In genomic region chr7:133345690-133346421, GRCh38 we compare ENCODE assay signal across 21 cellular contexts.
"Had no signal": no experiment of that assay in that cellular context is flagged by ENCODE, and none has a peak within 500 bp of the region (broad histone marks: within the 10 kb centered on the region; RNA-seq: fewer than 3 reads in every experiment).

No MANE protein-coding gene starts in this region.

- H3K4me1 Mint-ChIP-seq: neural crest cell had no signal

- H3K27me3 Mint-ChIP-seq: activated naive CD8-positive, alpha-beta T cell treated with anti-CD3 and anti-CD28 coated beads for 36 hours; activated T-cell treated with anti-CD3 and anti-CD28 coated beads, Interleukin-2, amount 50 U/mL, for 24 hours; activated T-helper 17 cell treated with anti-CD3 and anti-CD28 coated beads, Interleukin-2, amount 50 U/mL, for 72 hours; central memory CD8-positive, alpha-beta T cell; naive B cell; type B pancreatic cell had no signal

- DNase-seq: activated CD8-positive, alpha-beta memory T cell treated with anti-CD3 and anti-CD28 coated beads for 24 hours; activated CD8-positive, alpha-beta memory T cell treated with anti-CD3 and anti-CD28 coated beads, Interleukin-2, amount 50 U/mL, for 4 hours; activated naive CD4-positive, alpha-beta T cell; activated naive CD8-positive, alpha-beta T cell treated with anti-CD3 and anti-CD28 coated beads for 36 hours; activated T-cell treated with anti-CD3 and anti-CD28 coated beads, Interleukin-2, amount 50 U/mL, for 24 hours; effector memory CD4-positive, alpha-beta T cell; foreskin keratinocyte; left colon; lower lobe of right lung; naive B cell; stimulated activated CD4-positive, alpha-beta T cell treated with anti-CD3 and anti-CD28 coated beads, Interleukin-2, amount 100 ng/mL, for 48 hours; stimulated activated CD8-positive, alpha-beta memory T cell treated with anti-CD3 and anti-CD28 coated beads, Interleukin-4, amount 100 ng/mL, for 48 hours; stimulated activated naive CD4-positive, alpha-beta T cell; testis; WERI-Rb-1 had no signal

- H3K4me3 Mint-ChIP-seq: activated naive CD8-positive, alpha-beta T cell treated with anti-CD3 and anti-CD28 coated beads for 36 hours; activated T-cell treated with anti-CD3 and anti-CD28 coated beads, Interleukin-2, amount 50 U/mL, for 24 hours; activated T-helper 17 cell treated with anti-CD3 and anti-CD28 coated beads, Interleukin-2, amount 50 U/mL, for 72 hours; central memory CD8-positive, alpha-beta T cell; naive B cell; neural crest cell; type B pancreatic cell had no signal

- H3K9me3 ChIP-seq: testis, vagina had no signal

- H3K4me1 ChIP-seq: lower lobe of right lung, testis, vagina had no signal

- H3K27me3 ChIP-seq: foreskin keratinocyte, testis, vagina had no signal

- H3K27ac Mint-ChIP-seq: activated naive CD8-positive, alpha-beta T cell treated with anti-CD3 and anti-CD28 coated beads for 36 hours; activated T-cell treated with anti-CD3 and anti-CD28 coated beads, Interleukin-2, amount 50 U/mL, for 24 hours; activated T-helper 17 cell treated with anti-CD3 and anti-CD28 coated beads, Interleukin-2, amount 50 U/mL, for 72 hours; naive B cell; type B pancreatic cell had no signal

- H3K27ac ChIP-seq: foreskin keratinocyte, lower lobe of right lung, testis, vagina, WERI-Rb-1 had no signal

- ATAC-seq: activated T-helper 17 cell treated with anti-CD3 and anti-CD28 coated beads, Interleukin-2, amount 50 U/mL, for 72 hours; foreskin keratinocyte; left colon; lower lobe of right lung; sciatic nerve had no signal
